1 cellular context compared by ENCODE assay signal in the genomic region with DNA sequence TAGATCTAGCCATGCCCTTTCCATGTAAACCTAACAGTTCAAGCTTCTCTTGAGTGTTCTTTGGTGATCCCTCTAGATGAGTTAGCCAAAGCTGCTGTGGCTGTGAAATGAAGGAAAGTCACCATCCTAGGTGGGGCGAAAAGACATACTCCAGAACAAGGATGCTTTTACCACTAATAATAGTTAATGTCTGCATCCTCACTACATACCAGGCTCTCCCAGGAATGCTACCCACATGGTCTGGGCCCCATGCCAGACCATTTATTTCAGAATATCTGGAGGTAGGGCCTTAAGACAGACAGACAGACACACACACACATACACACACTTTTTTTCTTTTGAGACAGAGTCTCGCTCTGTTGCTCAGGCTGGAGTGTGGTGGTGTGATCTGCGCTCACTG.
TF ChIP-seq lines count a peak whose summit lies in the region.

No MANE protein-coding gene starts in this region.

TF ChIP-seq in IMR-90, 13 proteins besides CTCF, POLR2A, EP300 and RAD21:
- TF ChIP-seq, protein P1, sequence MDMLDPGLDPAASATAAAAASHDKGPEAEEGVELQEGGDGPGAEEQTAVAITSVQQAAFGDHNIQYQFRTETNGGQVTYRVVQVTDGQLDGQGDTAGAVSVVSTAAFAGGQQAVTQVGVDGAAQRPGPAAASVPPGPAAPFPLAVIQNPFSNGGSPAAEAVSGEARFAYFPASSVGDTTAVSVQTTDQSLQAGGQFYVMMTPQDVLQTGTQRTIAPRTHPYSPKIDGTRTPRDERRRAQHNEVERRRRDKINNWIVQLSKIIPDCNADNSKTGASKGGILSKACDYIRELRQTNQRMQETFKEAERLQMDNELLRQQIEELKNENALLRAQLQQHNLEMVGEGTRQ (IDR thresholded peaks at IDR 0.05; ENCODE audit: low read depth, low read length), result peak; percentile 9; the same call in 1 of the 2 replicates
- TF ChIP-seq MXI1 (IDR thresholded peaks at IDR 0.05; ENCODE audit: borderline replicate concordance, low read depth, low read length), result no peak
